8 cellular contexts compared by ENCODE assay signal in the genomic region with DNA sequence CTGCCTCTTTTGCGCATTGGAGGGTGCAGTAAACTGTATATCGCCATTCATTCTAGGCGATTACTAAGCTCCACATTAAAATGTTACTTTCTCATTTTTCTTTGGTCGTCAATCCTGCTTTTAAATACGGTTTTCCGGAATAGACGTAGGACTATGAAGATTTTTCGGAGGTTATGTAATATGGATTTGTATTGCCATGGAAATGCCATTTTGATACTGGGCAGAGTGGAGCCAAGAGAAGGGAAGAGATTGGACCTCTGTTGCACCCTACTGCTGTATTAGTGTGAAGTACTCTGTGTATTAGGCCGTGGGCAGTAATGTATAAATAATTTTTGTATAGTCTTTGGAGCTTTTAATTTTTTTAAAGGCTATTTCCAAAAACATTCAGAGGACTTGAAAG. TPM values are rescaled to one million over a fixed set of nuclear protein-coding genes. Genes with fewer than 3 reads are reported as not detected.
DNase-seq lines count a peak whose midpoint lies in the region; ATAC-seq and TF ChIP-seq lines count a peak whose summit lies in the region.

No MANE protein-coding gene starts in this region.

- no peaks in the 10 kb centered on the region for H3K9me3 Mint-ChIP-seq in activated CD8-positive, alpha-beta memory T cell treated with anti-CD3 and anti-CD28 coated beads, Interleukin-2, amount 10 ng/mL, durations not matched to agents 7 days and 5 days (ENCODE audit: low read depth)
- no peaks in the 10 kb centered on the region for H3K9me3 Mint-ChIP-seq in stimulated activated naive B cell treated with anti-CD40 and anti-IgM and Interleukin-4, amounts not matched to agents 10 μg/mL and 1 μg/mL and 100 μg/mL, for 72 hours

- H3K36me3 ChIP-seq in esophagus muscularis mucosa = peaks cover 0 to 10% (median 0%) of the 10 kb centered on the region in 4 donors

- H3K27ac ChIP-seq in esophagus muscularis mucosa (replicated peaks in 1 of 4) = peak overlapping the region; percentile 92 to 97 (median 94)

- peaks cover 45% of the 10 kb centered on the region for H3K4me1 Mint-ChIP-seq in activated CD8-positive, alpha-beta memory T cell treated with anti-CD3 and anti-CD28 coated beads, Interleukin-2, amount 10 ng/mL, durations not matched to agents 7 days and 5 days
- H3K4me1 Mint-ChIP-seq in stimulated activated naive B cell treated with anti-CD40 and anti-IgM and Interleukin-4, amounts not matched to agents 10 μg/mL and 1 μg/mL and 100 μg/mL, for 72 hours = peaks cover 12 to 30% of the 10 kb centered on the region in 2 donors

- CTCF ChIA-PET in activated CD8-positive, alpha-beta memory T cell treated with anti-CD3 and anti-CD28 coated beads, Interleukin-2, amount 10 ng/mL, durations not matched to agents 7 days and 5 days (lab: Charles Lee) = interaction anchor here (1.0 to 1.8 kb wide), 6 partner anchors 15 to 114 kb away, joined by 3 to 8 read pairs (median 3); partner anchors contain the start of gene ZFYVE1

- peak overlapping the region; percentile 76 to 94 (median 86) for H3K4me3 ChIP-seq in esophagus muscularis mucosa
- H3K4me3 ChIP-seq in retinal pigment epithelial cell (ENCODE audit: low read length) = peak overlapping the region; percentile 98

- no peak overlapping the region for H3K4me3 Mint-ChIP-seq in activated CD8-positive, alpha-beta memory T cell treated with anti-CD3 and anti-CD28 coated beads, Interleukin-2, amount 10 ng/mL, durations not matched to agents 7 days and 5 days
- H3K4me3 Mint-ChIP-seq in stimulated activated naive B cell treated with anti-CD40 and anti-IgM and Interleukin-4, amounts not matched to agents 10 μg/mL and 1 μg/mL and 100 μg/mL, for 72 hours = no peak overlapping the region

- DNase-seq in G401 (ENCODE audit: low spot score) (peak; percentile 34), NCI-H69 (lab: John Stamatoyannopoulos, UW) (peak; percentile 48), esophagus muscularis mucosa (ENCODE audit: extremely low spot score) (no peak), retinal pigment epithelial cell (ENCODE audit: low read depth) (peak; percentile 33), GM19240 (ENCODE audit: insufficient read length, low spot score) (no peak)
- DNase-seq in activated CD8-positive, alpha-beta memory T cell treated with anti-CD3 and anti-CD28 coated beads, Interleukin-2, amount 10 ng/mL, durations not matched to agents 7 days and 5 days = no peak
- no peak for DNase-seq in stimulated activated naive B cell treated with anti-CD40 and anti-IgM and Interleukin-4, amounts not matched to agents 10 μg/mL and 1 μg/mL and 100 μg/mL, for 72 hours

- no peak for TF ChIP-seq CTCF in esophagus muscularis mucosa (IDR thresholded peaks at IDR 0.05)
- no peak for TF ChIP-seq CTCF in retinal pigment epithelial cell (conservative IDR thresholded peaks at IDR 0.05; ENCODE audit: low read depth, low read length)

- WGBS in esophagus muscularis mucosa = 0% methylated on average over 9 of the region's 9 CpGs

- no peak for TF ChIP-seq EP300 in esophagus muscularis mucosa (IDR thresholded peaks at IDR 0.05)

- ATAC-seq in activated CD8-positive, alpha-beta memory T cell treated with anti-CD3 and anti-CD28 coated beads, Interleukin-2, amount 10 ng/mL, durations not matched to agents 7 days and 5 days = no peak
- no peak for ATAC-seq in stimulated activated naive B cell treated with anti-CD40 and anti-IgM and Interleukin-4, amounts not matched to agents 10 μg/mL and 1 μg/mL and 100 μg/mL, for 72 hours (replicated peaks)
- ATAC-seq in GM18861 (IDR thresholded peaks at IDR 0.05; ENCODE audit: unreplicated experiment) = no peak

- H3K36me3 Mint-ChIP-seq in activated CD8-positive, alpha-beta memory T cell treated with anti-CD3 and anti-CD28 coated beads, Interleukin-2, amount 10 ng/mL, durations not matched to agents 7 days and 5 days = peaks cover 24% of the 10 kb centered on the region
- peaks cover 9 to 15% of the 10 kb centered on the region in 2 donors for H3K36me3 Mint-ChIP-seq in stimulated activated naive B cell treated with anti-CD40 and anti-IgM and Interleukin-4, amounts not matched to agents 10 μg/mL and 1 μg/mL and 100 μg/mL, for 72 hours

- TF ChIP-seq POLR2A in esophagus muscularis mucosa (IDR thresholded peaks at IDR 0.05; ENCODE audit: low read depth) = no peak

- no peaks in the 10 kb centered on the region for H3K27me3 Mint-ChIP-seq in activated CD8-positive, alpha-beta memory T cell treated with anti-CD3 and anti-CD28 coated beads, Interleukin-2, amount 10 ng/mL, durations not matched to agents 7 days and 5 days
- H3K27me3 Mint-ChIP-seq in stimulated activated naive B cell treated with anti-CD40 and anti-IgM and Interleukin-4, amounts not matched to agents 10 μg/mL and 1 μg/mL and 100 μg/mL, for 72 hours = no peaks in the 10 kb centered on the region

- in situ Hi-C loops in G401 (cut with HindIII; ENCODE audit: low sequenced_read_pairs) = no loop called here

- no peaks in the 10 kb centered on the region for H3K9me3 ChIP-seq in esophagus muscularis mucosa

- no peak overlapping the region for H3K27ac Mint-ChIP-seq in activated CD8-positive, alpha-beta memory T cell treated with anti-CD3 and anti-CD28 coated beads, Interleukin-2, amount 10 ng/mL, durations not matched to agents 7 days and 5 days
- no peak overlapping the region for H3K27ac Mint-ChIP-seq in stimulated activated naive B cell treated with anti-CD40 and anti-IgM and Interleukin-4, amounts not matched to agents 10 μg/mL and 1 μg/mL and 100 μg/mL, for 72 hours

- H3K27me3 ChIP-seq in esophagus muscularis mucosa = no peaks in the 10 kb centered on the region

- intact Hi-C loops in esophagus muscularis mucosa (cut with DNase I) = loop anchor here (2.0 kb wide), 1 partner anchor 33 kb away; the partner anchor contains the start of gene ZFYVE1

- H3K4me1 ChIP-seq in esophagus muscularis mucosa = peaks cover 46 to 61% (median 57%) of the 10 kb centered on the region in 4 donors

RNA-seq across cellular contexts. Expression of gene RBM25, which starts 1.0 kb away (rescaled TPM):
- 9.9 and 12.3 TPM in 2 replicates for total RNA-seq in G401 (2014; rRNA removed; shearing (Covaris generic))
- 10 to 100 TPM; 25.6 to 44.0 (median 35.1) TPM for total RNA-seq in esophagus muscularis mucosa
- 100 to 1,000 TPM; 107 to 117 TPM for total RNA-seq in activated CD8-positive, alpha-beta memory T cell treated with anti-CD3 and anti-CD28 coated beads, Interleukin-2, amount 10 ng/mL, durations not matched to agents 7 days and 5 days

RNA-seq across cellular contexts. Expression of gene ZFYVE1, which starts 32.4 kb away (rescaled TPM):
- 8.4 and 13.1 TPM in 2 replicates for total RNA-seq in G401 (2014; rRNA removed; shearing (Covaris generic))
- 10 to 100 TPM; 18.4 to 26.6 (median 24.1) TPM for total RNA-seq in esophagus muscularis mucosa
- 10 to 100 TPM; 13.9 to 14.7 TPM for total RNA-seq in activated CD8-positive, alpha-beta memory T cell treated with anti-CD3 and anti-CD28 coated beads, Interleukin-2, amount 10 ng/mL, durations not matched to agents 7 days and 5 days

Comparison
In these comparisons a context has a peak if more than half of its experiments do, and no peak if none do; other contexts are left out.
1. DNase-seq: peak in G401 (single experiment), NCI-H69 (single experiment) and retinal pigment epithelial cell (single experiment); none in esophagus muscularis mucosa (single experiment), activated CD8-positive, alpha-beta memory T cell treated with anti-CD3 and anti-CD28 coated beads, Interleukin-2, amount 10 ng/mL, durations not matched to agents 7 days and 5 days (single experiment), stimulated activated naive B cell treated with anti-CD40 and anti-IgM and Interleukin-4, amounts not matched to agents 10 μg/mL and 1 μg/mL and 100 μg/mL, for 72 hours (single experiment) and GM19240 (single experiment).